9 cellular contexts compared by ENCODE assay signal in genomic region chr12:47088021-47088944, GRCh38. TPM values are rescaled to one million over a fixed set of nuclear protein-coding genes. Genes with fewer than 3 reads are reported as not detected.
DNase-seq lines count a peak whose midpoint lies in the region; ATAC-seq and TF ChIP-seq lines count a peak whose summit lies in the region.
"Had no signal": no experiment of that assay in that cellular context is flagged by ENCODE, and none has a peak within 500 bp of the region (broad histone marks: within the 10 kb centered on the region; RNA-seq: fewer than 3 reads in every experiment).

No MANE protein-coding gene starts in this region.

- H3K4me3 ChIP-seq in aorta (ENCODE audit: low read length in 2 of 2) (no peak overlapping the region), A673 (ENCODE audit: low read depth, low read length, poor library complexity, severe bottlenecking) (no peak overlapping the region)

- H3K36me3 ChIP-seq in aorta (ENCODE audit: control insufficient read depth in 1 of 2, insufficient read depth in 2 of 2, low read length in 1 of 2) (no peaks in the 10 kb centered on the region), A673 (ENCODE audit: insufficient read depth, low read length, poor library complexity, severe bottlenecking) (no peaks in the 10 kb centered on the region)

- peaks cover 55% of the 10 kb centered on the region for H3K4me1 Mint-ChIP-seq in activated naive CD8-positive, alpha-beta T cell (ENCODE audit: low read depth)
- peaks cover 46% of the 10 kb centered on the region for H3K4me1 Mint-ChIP-seq in activated naive CD8-positive, alpha-beta T cell treated with anti-CD3 and anti-CD28 coated beads, Interleukin-2, amount 50 U/mL, for 24 hours
- H3K4me1 Mint-ChIP-seq in T-cell = peaks cover 45 to 47% (median 46%) of the 10 kb centered on the region in 3 donors

- H3K9me3 Mint-ChIP-seq in activated naive CD8-positive, alpha-beta T cell (ENCODE audit: low read depth) = peaks cover 13% of the 10 kb centered on the region
- peaks cover 19% of the 10 kb centered on the region for H3K9me3 Mint-ChIP-seq in activated naive CD8-positive, alpha-beta T cell treated with anti-CD3 and anti-CD28 coated beads, Interleukin-2, amount 50 U/mL, for 24 hours
- H3K9me3 Mint-ChIP-seq in T-cell = peaks cover 0 to 22% (median 2%) of the 10 kb centered on the region in 3 donors

- H3K27me3 ChIP-seq in aorta (ENCODE audit: control insufficient read depth in 1 of 2, insufficient read depth in 2 of 2, low read length in 1 of 2) (no peaks in the 10 kb centered on the region), A673 (replicated peaks; ENCODE audit: insufficient read depth, low read depth, low read length, poor library complexity) (no peaks in the 10 kb centered on the region)

- peaks cover 3 to 4% of the 10 kb centered on the region in 2 donors for H3K4me1 ChIP-seq in aorta (ENCODE audit: control insufficient read depth in 1 of 2, insufficient read depth in 2 of 2, low read length in 2 of 2)
- peaks cover 51% of the 10 kb centered on the region for H3K4me1 ChIP-seq in A673 (ENCODE audit: insufficient read depth, low read length, poor library complexity, severe bottlenecking)

- no peaks in the 10 kb centered on the region for H3K27me3 Mint-ChIP-seq in activated naive CD8-positive, alpha-beta T cell
- H3K27me3 Mint-ChIP-seq in activated naive CD8-positive, alpha-beta T cell treated with anti-CD3 and anti-CD28 coated beads, Interleukin-2, amount 50 U/mL, for 24 hours = no peaks in the 10 kb centered on the region
- H3K27me3 Mint-ChIP-seq in T-cell = no peaks in the 10 kb centered on the region

- H3K27ac ChIP-seq in aorta (ENCODE audit: low read depth in 1 of 2, low read length in 2 of 2) = peak overlapping the region; percentile 19 to 95
- no peak overlapping the region for H3K27ac ChIP-seq in A673 (ENCODE audit: low read depth, low read length, poor library complexity, severe bottlenecking)

- 7 to 15% methylated on average over 7 of the region's 7 CpGs for WGBS in aorta, 2 donors

- POLR2A ChIA-PET in T-cell (lab: Charles Lee) (interaction anchor here in 1 of 2 donors (0.7 kb wide), 1 partner anchor 279 kb away, joined by 6 read pairs; no protein-coding TSS in a partner anchor), A673 (lab: Charles Lee; ENCODE audit: low non-redundant PET) (no interaction called here)

- no peak for TF ChIP-seq CTCF in A673 (conservative IDR thresholded peaks at IDR 0.05; ENCODE audit: low read depth, low read length)

- H3K9me3 ChIP-seq in aorta (ENCODE audit: control insufficient read depth, low read length) (no peaks in the 10 kb centered on the region), A673 (ENCODE audit: low read depth, low read length, poor library complexity, severe bottlenecking) (no peaks in the 10 kb centered on the region)

- intact Hi-C loops in aorta (cut with DNase I) (loop anchor here in 1 of 2 donors (10.0 kb wide), 2 partner anchors 57 to 417 kb away; no protein-coding TSS in a partner anchor), A673 (cut with micrococcal nuclease; ENCODE audit: unreplicated experiment) (no loop called here), posterior cingulate gyrus (cut with DNase I) (no loop called here)

- no peak for DNase-seq in activated naive CD8-positive, alpha-beta T cell treated with anti-CD3 and anti-CD28 coated beads, Interleukin-2, amount 50 U/mL, for 24 hours
- no peak for DNase-seq in T-cell
- peak; percentile 62 for DNase-seq in kidney glomerular epithelial cell (lab: John Stamatoyannopoulos, UW)
- no peak for DNase-seq in aorta
- no peak for DNase-seq in D341Med (ENCODE audit: low spot score)
- no peak for DNase-seq in A673 (ENCODE audit: low spot score)
- no peak for DNase-seq in posterior cingulate gyrus
- DNase-seq: NCI-H524 had no signal

- no peak overlapping the region for H3K4me3 Mint-ChIP-seq in activated naive CD8-positive, alpha-beta T cell
- no peak overlapping the region for H3K4me3 Mint-ChIP-seq in activated naive CD8-positive, alpha-beta T cell treated with anti-CD3 and anti-CD28 coated beads, Interleukin-2, amount 50 U/mL, for 24 hours
- H3K4me3 Mint-ChIP-seq in T-cell = no peak overlapping the region

- no peak for ATAC-seq in activated naive CD8-positive, alpha-beta T cell treated with anti-CD3 and anti-CD28 coated beads, Interleukin-2, amount 50 U/mL, for 24 hours
- ATAC-seq in T-cell (replicated peaks in 1 of 4) (no peak), aorta (ENCODE audit: low FRiP score) (peak; percentile 34)

- CTCF ChIA-PET in T-cell (lab: Charles Lee) = interaction anchor here (0.5 to 0.9 kb wide), 2 partner anchors 17 to 104 kb away, joined by 3 read pairs; no protein-coding TSS in a partner anchor
- CTCF ChIA-PET in A673 (lab: Charles Lee) = interaction anchor here (0.7 kb wide), 1 partner anchor 518 kb away, joined by 3 read pairs; no protein-coding TSS in a partner anchor

- peak overlapping the region; percentile 67 for H3K27ac Mint-ChIP-seq in activated naive CD8-positive, alpha-beta T cell
- H3K27ac Mint-ChIP-seq in activated naive CD8-positive, alpha-beta T cell treated with anti-CD3 and anti-CD28 coated beads, Interleukin-2, amount 50 U/mL, for 24 hours = no peak overlapping the region
- peak overlapping the region; percentile 15 to 41 for H3K27ac Mint-ChIP-seq in T-cell

- no TSS peak for BruUV-seq in A673 (replicated peaks; lab: Mats Ljungman, UMichigan)

- H3K36me3 Mint-ChIP-seq in activated naive CD8-positive, alpha-beta T cell = peaks cover 12% of the 10 kb centered on the region
- peaks cover 7% of the 10 kb centered on the region for H3K36me3 Mint-ChIP-seq in activated naive CD8-positive, alpha-beta T cell treated with anti-CD3 and anti-CD28 coated beads, Interleukin-2, amount 50 U/mL, for 24 hours (ENCODE audit: low read depth)
- peaks cover 12% of the 10 kb centered on the region for H3K36me3 Mint-ChIP-seq in T-cell

RNA-seq across cellular contexts. Expression of gene AMIGO2, which starts 8.5 kb away (rescaled TPM):
- total RNA-seq in T-cell (10 to 100 TPM in 3 of 5 donors, 1 to 10 TPM in 2; 9.6 to 15.4 (median 14.2) TPM), aorta (10 to 100 TPM; 23.1 to 72.1 TPM), A673 (2021) (10.9 and 16.7 TPM in 2 replicates)
- polyA plus RNA-seq in aorta = 10 to 100 TPM; 12.0 to 39.2 TPM

RNA-seq across cellular contexts. Expression of gene PCED1B, which starts 8.9 kb away (rescaled TPM):
- 100 to 1,000 TPM in 4 of 5 donors, 10 to 100 TPM in 1; 53.7 to 159 (median 119) TPM for total RNA-seq in T-cell
- total RNA-seq in aorta = 10 to 100 TPM; 11.0 to 12.6 TPM
- 10 to 100 TPM in 1 of 2 donors, 1 to 10 TPM in 1; 2.0 to 12.2 TPM for polyA plus RNA-seq in aorta
- 2.1 and 3.1 TPM in 2 replicates for total RNA-seq in A673 (2021)

Comparison
In these comparisons a context has a peak if more than half of its experiments do, and no peak if none do; other contexts are left out.
1. RNA of gene PCED1B, which starts 8.9 kb away (total RNA-seq): 53.7 to 159 TPM in T-cell; 11.0 to 12.6 TPM in aorta and 2.1 to 3.1 TPM in A673; every median in the first group is over 4 times any median in the second.